1 cellular context compared by ENCODE assay signal in genomic region chr6:158978752-158979151, GRCh38.
TF ChIP-seq lines count a peak whose summit lies in the region.

No MANE protein-coding gene starts in this region.

TF ChIP-seq in H1, 55 proteins besides CTCF, POLR2A, EP300 and RAD21:
- TF ChIP-seq CEBPB (IDR thresholded peaks at IDR 0.05; ENCODE audit: low read depth, low read length) (peak; percentile 42; the same call in 1 of the 2 replicates), RNF2 (IDR thresholded peaks at IDR 0.05; ENCODE audit: borderline replicate concordance, low read depth, low read length, missing control alignments, poor library complexity, severe bottlenecking) (no peak), SIX5 (IDR thresholded peaks at IDR 0.05; ENCODE audit: low read depth, low read length) (no peak), CHD1 (IDR thresholded peaks at IDR 0.05; ENCODE audit: low read depth, low read length) (no peak)
